Comparison of ENCODE assay signal across 19 cellular contexts in the genomic region with DNA sequence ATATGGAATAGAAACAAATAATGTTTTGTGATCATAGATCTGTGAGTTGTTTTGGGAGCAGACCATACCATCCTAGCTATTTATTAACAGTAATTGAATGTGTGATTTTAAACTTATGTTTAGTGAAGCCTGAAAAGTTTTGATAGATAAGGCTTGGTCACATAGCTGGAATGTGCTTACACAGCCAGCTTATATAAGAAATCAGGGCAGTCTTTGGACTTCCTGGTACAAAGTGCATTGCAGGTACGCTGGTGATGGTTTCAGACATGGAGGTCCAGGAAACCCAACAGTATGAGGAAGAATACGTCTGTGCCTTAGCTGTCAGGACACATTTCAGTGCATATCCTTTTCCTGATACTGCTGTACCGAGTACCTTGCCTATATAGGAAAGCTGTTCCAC.
DNase-seq lines count a peak whose midpoint lies in the region; ATAC-seq, FAIRE-seq and TF ChIP-seq lines count a peak whose summit lies in the region.
"Had no signal": no experiment of that assay in that cellular context is flagged by ENCODE, and none has a peak within 500 bp of the region (broad histone marks: within the 10 kb centered on the region; RNA-seq: fewer than 3 reads in every experiment).

No MANE protein-coding gene starts in this region.

- H3K4me3 Mint-ChIP-seq in Caco-2 (ENCODE audit: unreplicated experiment), result no peak overlapping the region
- no peak overlapping the region for H3K4me3 Mint-ChIP-seq in activated naive CD8-positive, alpha-beta T cell treated with anti-CD3 and anti-CD28 coated beads for 36 hours
- H3K4me3 Mint-ChIP-seq: HFFc6 had no signal

- POLR2A ChIA-PET in Caco-2 (lab: Charles Lee), result no interaction called here
- POLR2A ChIA-PET in HepG2 (lab: Yijun Ruan, JAX), result no interaction called here

- H3K27ac ChIP-seq in HepG2 (ENCODE audit: extremely low read length, insufficient read depth, low read length), result no peak overlapping the region
- H3K27ac ChIP-seq: Peyer's patch had no signal

- H3K27ac Mint-ChIP-seq in Caco-2 (ENCODE audit: unreplicated experiment), result no peak overlapping the region
- no peak overlapping the region for H3K27ac Mint-ChIP-seq in activated naive CD8-positive, alpha-beta T cell treated with anti-CD3 and anti-CD28 coated beads for 36 hours
- H3K27ac Mint-ChIP-seq: HFFc6 had no signal

- BruUV-seq in Caco-2 (replicated peaks; lab: Mats Ljungman, UMichigan) (no TSS peak), HepG2 (replicated peaks; lab: Mats Ljungman, UMichigan) (no TSS peak)

- no peaks in the 10 kb centered on the region for H3K27me3 ChIP-seq in Caco-2 (replicated peaks; ENCODE audit: control insufficient read depth, insufficient read depth, low read length)
- no peaks in the 10 kb centered on the region for H3K27me3 ChIP-seq in HepG2 (ENCODE audit: control insufficient read depth in 1 of 2, insufficient read depth in 2 of 2, low read length in 2 of 2)
- H3K27me3 ChIP-seq: Peyer's patch had no signal

- 0 out of 2 replicates have a peak overlapping the region, but pooled peaks have one; percentile 16 for H3K4me2 ChIP-seq in HepG2 (ENCODE audit: low read depth, low read length)

- H3K79me2 ChIP-seq in HepG2 (ENCODE audit: insufficient read depth, low read length), result no peaks in the 10 kb centered on the region

- ATAC-seq in HepG2, result no peak
- no peak for ATAC-seq in HG02870 (IDR thresholded peaks at IDR 0.05; ENCODE audit: unreplicated experiment)
- ATAC-seq: SK-N-SH treated with all-trans-retinoic acid at 6 μM for 48 hours had no signal

- DNase-seq in Caco-2 (peak; percentile 17 to 36), RCC 7860 (ENCODE audit: low spot score) (peak; percentile 38), HepG2 (ENCODE audit: low spot score) (peak; percentile 15), retinal pigment epithelial cell (ENCODE audit: low read depth) (peak; percentile 3), GM19239 (ENCODE audit: insufficient read length, low spot score) (no peak), 8988T (no peak)
- no peak for DNase-seq in activated naive CD8-positive, alpha-beta T cell treated with anti-CD3 and anti-CD28 coated beads for 36 hours
- DNase-seq: C1 segment of cervical spinal cord, DMS53, GOT3, HFFc6, NCI-H1417, NCI-H1930, NCI-H2171, NCI-H82, Peyer's patch, SHP77 had no signal

- intact Hi-C loops in Caco-2 (cut with micrococcal nuclease; ENCODE audit: unreplicated experiment) (no loop called here), HepG2 (cut with micrococcal nuclease; ENCODE audit: unreplicated experiment) (no loop called here)

- no peak for TF ChIP-seq RAD21 in HepG2 (CRISPR knock-in tag; IDR thresholded peaks at IDR 0.05)

- H2AFZ ChIP-seq in HepG2 (ENCODE audit: low read length), result no peak overlapping the region

- no peaks in the 10 kb centered on the region for H3K9me3 Mint-ChIP-seq in Caco-2 (ENCODE audit: unreplicated experiment)
- H3K9me3 Mint-ChIP-seq in activated naive CD8-positive, alpha-beta T cell treated with anti-CD3 and anti-CD28 coated beads for 36 hours, result peaks cover 3% of the 10 kb centered on the region

- no peaks in the 10 kb centered on the region for H4K20me1 ChIP-seq in HepG2 (ENCODE audit: insufficient read depth, low read length)

- peak; percentile 65 for FAIRE-seq in RCC 7860 (lab: Jason Lieb, UNC)
- no peak for FAIRE-seq in HepG2 (lab: Jason Lieb, UNC)
- FAIRE-seq in GM19239 (lab: Jason Lieb, UNC), result no peak

- CTCF ChIA-PET in Caco-2 (lab: Charles Lee) (no interaction called here), HepG2 (lab: Yijun Ruan, JAX; ENCODE audit: low intra/inter-chr PET ratio, low total read pairs) (no interaction called here)

- no peaks in the 10 kb centered on the region for H3K27me3 Mint-ChIP-seq in Caco-2 (ENCODE audit: insufficient read depth, unreplicated experiment)
- no peaks in the 10 kb centered on the region for H3K27me3 Mint-ChIP-seq in activated naive CD8-positive, alpha-beta T cell treated with anti-CD3 and anti-CD28 coated beads for 36 hours

- no peaks in the 10 kb centered on the region for H3K4me1 Mint-ChIP-seq in Caco-2 (ENCODE audit: low read depth, unreplicated experiment)
- no peaks in the 10 kb centered on the region for H3K4me1 Mint-ChIP-seq in activated naive CD8-positive, alpha-beta T cell treated with anti-CD3 and anti-CD28 coated beads for 36 hours

- TF ChIP-seq CTCF in Caco-2 (IDR thresholded peaks at IDR 0.05; ENCODE audit: insufficient read depth in 1 of 2, low read depth in 1 of 2, low read length in 1 of 2, severe bottlenecking in 1 of 2, unreplicated experiment in 1 of 2) (no peak), HepG2 (CRISPR knock-in tag; IDR thresholded peaks at IDR 0.05) (no peak), retinal pigment epithelial cell (conservative IDR thresholded peaks at IDR 0.05; ENCODE audit: low read depth, low read length) (no peak)

- H3K36me3 ChIP-seq in Caco-2 (ENCODE audit: control insufficient read depth, insufficient read depth, low read length) (no peaks in the 10 kb centered on the region), HepG2 (replicated peaks in 1 of 2; ENCODE audit: control insufficient read depth in 1 of 2, insufficient read depth in 2 of 2, low read length in 2 of 2) (no peaks in the 10 kb centered on the region)
- H3K36me3 ChIP-seq: Peyer's patch had no signal

- H3K36me3 Mint-ChIP-seq in Caco-2 (ENCODE audit: insufficient read depth, unreplicated experiment), result no peaks in the 10 kb centered on the region
- H3K36me3 Mint-ChIP-seq in activated naive CD8-positive, alpha-beta T cell treated with anti-CD3 and anti-CD28 coated beads for 36 hours, result no peaks in the 10 kb centered on the region

- H3K9me3 ChIP-seq in Caco-2, result no peaks in the 10 kb centered on the region
- H3K9me3 ChIP-seq in HepG2 (ENCODE audit: low read length), result no peaks in the 10 kb centered on the region
- H3K9me3 ChIP-seq: Peyer's patch had no signal

- WGBS in HepG2 (ENCODE audit: low lambda C conversion rate), result 16% methylated on average over 2 of the region's 3 CpGs

- H3K9ac ChIP-seq in HepG2 (ENCODE audit: insufficient read depth, low read depth, low read length), result no peak overlapping the region

- in situ Hi-C loops in HepG2 (cut with HindIII; ENCODE audit: extremely low pct_ligation_motif_present, low pct_unique_long_range_greater_than_20kb), result no loop called here

- no peak for TF ChIP-seq POLR2A in HepG2 (IDR thresholded peaks at IDR 0.05; ENCODE audit: insufficient read depth in 1 of 2, low read depth in 2 of 2, low read length in 2 of 2)

- H3K4me3 ChIP-seq in Caco-2 (ENCODE audit: low read depth, low read length), result no peak overlapping the region
- H3K4me3 ChIP-seq in HepG2 (replicated peaks in 1 of 3; ENCODE audit: insufficient read depth in 1 of 3, low read depth in 2 of 3, low read length in 3 of 3), result no peak overlapping the region
- no peak overlapping the region for H3K4me3 ChIP-seq in retinal pigment epithelial cell (ENCODE audit: low read length)
- H3K4me3 ChIP-seq: Peyer's patch had no signal

- TF ChIP-seq EP300 in HepG2 (IDR thresholded peaks at IDR 0.05; ENCODE audit: low read depth in 2 of 2, low read length in 2 of 2) (no peak), HepG2 (CRISPR knock-in tag; IDR thresholded peaks at IDR 0.05; ENCODE audit: borderline replicate concordance) (no peak)

- H3K4me1 ChIP-seq in Caco-2 (peaks cover 4% of the 10 kb centered on the region; the same call in 1 of the 2 replicates), HepG2 (ENCODE audit: insufficient read depth, low read length) (peaks cover 10% of the 10 kb centered on the region)
- H3K4me1 ChIP-seq: Peyer's patch had no signal

TF ChIP-seq in HepG2, 621 proteins besides CTCF, POLR2A, EP300 and RAD21 (continues in another document):
- TF ChIP-seq HNF4A (CRISPR knock-in tag; IDR thresholded peaks at IDR 0.05) (peak; percentile 45; the same call in 1 of the 2 replicates), ELF1 (CRISPR knock-in tag; IDR thresholded peaks at IDR 0.05) (peak; percentile 57; the same call in 1 of the 2 replicates), GABPA (IDR thresholded peaks at IDR 0.05; ENCODE audit: low read depth, low read length) (no peak), GABPA (CRISPR knock-in tag; IDR thresholded peaks at IDR 0.05; ENCODE audit: low read depth) (peak; percentile 24; the same call in 1 of the 2 replicates)
- TF ChIP-seq, protein P1, sequence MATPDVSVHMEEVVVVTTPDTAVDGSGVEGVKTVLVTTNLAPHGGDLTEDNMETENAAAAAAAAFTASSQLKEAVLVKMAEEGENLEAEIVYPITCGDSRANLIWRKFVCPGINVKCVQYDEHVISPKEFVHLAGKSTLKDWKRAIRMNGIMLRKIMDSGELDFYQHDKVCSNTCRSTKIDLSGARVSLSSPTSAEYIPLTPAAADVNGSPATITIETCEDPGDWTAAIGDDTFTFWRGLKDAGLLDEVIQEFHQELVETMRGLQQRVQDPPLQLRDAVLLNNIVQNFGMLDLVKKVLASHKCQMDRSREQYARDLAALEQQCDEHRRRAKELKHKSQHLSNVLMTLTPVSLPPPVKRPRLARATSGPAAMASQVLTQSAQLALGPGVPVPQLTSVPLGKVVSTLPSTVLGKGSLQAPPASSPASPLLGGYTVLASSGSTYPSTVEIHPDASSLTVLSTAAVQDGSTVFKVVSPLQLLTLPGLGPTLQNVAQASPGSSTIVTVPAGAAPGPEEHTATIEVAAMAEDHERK (CRISPR knock-in tag; IDR thresholded peaks at IDR 0.05; ENCODE audit: low read depth), result no peak
- TF ChIP-seq, protein P2, sequence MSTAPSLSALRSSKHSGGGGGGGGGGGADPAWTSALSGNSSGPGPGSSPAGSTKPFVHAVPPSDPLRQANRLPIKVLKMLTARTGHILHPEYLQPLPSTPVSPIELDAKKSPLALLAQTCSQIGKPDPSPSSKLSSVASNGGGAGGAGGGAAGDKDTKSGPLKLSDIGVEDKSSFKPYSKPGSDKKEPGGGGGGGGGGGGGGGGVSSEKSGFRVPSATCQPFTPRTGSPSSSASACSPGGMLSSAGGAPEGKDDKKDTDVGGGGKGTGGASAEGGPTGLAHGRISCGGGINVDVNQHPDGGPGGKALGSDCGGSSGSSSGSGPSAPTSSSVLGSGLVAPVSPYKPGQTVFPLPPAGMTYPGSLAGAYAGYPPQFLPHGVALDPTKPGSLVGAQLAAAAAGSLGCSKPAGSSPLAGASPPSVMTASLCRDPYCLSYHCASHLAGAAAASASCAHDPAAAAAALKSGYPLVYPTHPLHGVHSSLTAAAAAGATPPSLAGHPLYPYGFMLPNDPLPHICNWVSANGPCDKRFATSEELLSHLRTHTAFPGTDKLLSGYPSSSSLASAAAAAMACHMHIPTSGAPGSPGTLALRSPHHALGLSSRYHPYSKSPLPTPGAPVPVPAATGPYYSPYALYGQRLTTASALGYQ (CRISPR knock-in tag; IDR thresholded peaks at IDR 0.05), result no peak

Comparison
In these comparisons a context has a peak if more than half of its experiments do, and no peak if none do; other contexts are left out.
1. DNase-seq: peak in Caco-2 (2 of 2), RCC 7860 (single experiment), HepG2 (single experiment) and retinal pigment epithelial cell (single experiment); none in GM19239 (single experiment), 8988T (single experiment) and activated naive CD8-positive, alpha-beta T cell treated with anti-CD3 and anti-CD28 coated beads for 36 hours (single experiment).